Comparison of ENCODE assay signal across 33 cellular contexts in genomic region chr4:170157670-170158069, GRCh38.
"Had no signal": no experiment of that assay in that cellular context is flagged by ENCODE, and none has a peak within 500 bp of the region (broad histone marks: within the 10 kb centered on the region; RNA-seq: fewer than 3 reads in every experiment).

No MANE protein-coding gene starts in this region.

- H3K4me1 ChIP-seq: adrenal gland, body of pancreas, breast epithelium had no signal

- ATAC-seq: activated CD8-positive, alpha-beta T cell treated with anti-CD3 and anti-CD28 coated beads for 36 hours; activated naive CD4-positive, alpha-beta T cell treated with anti-CD3 and anti-CD28 coated beads, Interleukin-2, amount 50 U/mL, for 72 hours; activated T-cell treated with anti-CD3 and anti-CD28 coated beads, Interleukin-2, amount 50 U/mL, for 4 hours; activated T-cell treated with anti-CD3 and anti-CD28 coated beads, Interleukin-2, amount 50 U/mL, for 72 hours; activated T-helper 17 cell treated with anti-CD3 and anti-CD28 coated beads, Interleukin-2, amount 50 U/mL, for 72 hours; body of pancreas had no signal

- DNase-seq: activated B cell treated with CpG ODN at 0.5 μM for 24 hours; activated CD4-positive, alpha-beta memory T cell treated with anti-CD3 and anti-CD28 coated beads for 36 hours; activated CD4-positive, alpha-beta T cell treated with anti-CD3 and anti-CD28 coated beads for 4 hours; activated CD4-positive, alpha-beta T cell treated with anti-CD3 and anti-CD28 coated beads, Interleukin-2, amount 10 ng/mL, durations not matched to agents 24 days and 14 days; activated CD4-positive, alpha-beta T cell treated with anti-CD3 and anti-CD28 coated beads, Interleukin-2, amount 50 U/mL, for 1 hour; activated CD4-positive, alpha-beta T cell treated with anti-CD3 and anti-CD28 coated beads, Interleukin-2, amount 50 U/mL, for 4 hours; activated CD4-positive, CD25-positive, alpha-beta regulatory T cell treated with anti-CD3 and anti-CD28 coated beads, Interleukin-2, amount 50 U/mL, for 72 hours; activated CD8-positive, alpha-beta memory T cell treated with anti-CD3 and anti-CD28 coated beads, Interleukin-2, amount 50 U/mL, for 4 hours; activated CD8-positive, alpha-beta T cell treated with anti-CD3 and anti-CD28 coated beads for 36 hours; activated effector memory CD4-positive, alpha-beta T cell treated with anti-CD3 and anti-CD28 coated beads, Interleukin-2, amount 50 U/mL, for 16 hours; activated gamma-delta T cell treated with Interleukin-2 at 50 U/mL for 16 hours; activated naive CD4-positive, alpha-beta T cell; activated naive CD4-positive, alpha-beta T cell treated with anti-CD3 and anti-CD28 coated beads for 36 hours; activated naive CD4-positive, alpha-beta T cell treated with anti-CD3 and anti-CD28 coated beads, Interleukin-2, amount 50 U/mL, for 16 hours; activated naive CD8-positive, alpha-beta T cell treated with anti-CD3 and anti-CD28 coated beads for 36 hours; activated T-cell treated with anti-CD3 and anti-CD28 coated beads for 4 hours; activated T-cell treated with anti-CD3 and anti-CD28 coated beads, Interleukin-2, amount 50 U/mL, for 1 hour; activated T-cell treated with anti-CD3 and anti-CD28 coated beads, Interleukin-2, amount 50 U/mL, for 4 hours; activated T-cell treated with anti-CD3 and anti-CD28 coated beads, Interleukin-2, amount 50 U/mL, for 72 hours; adrenal gland; amniotic stem cell; aorta; body of pancreas; brain microvascular endothelial cell; central memory CD4-positive, alpha-beta T cell; T-helper 2 cell; T-helper 9 cell had no signal

- H3K27me3 ChIP-seq: adrenal gland, body of pancreas, brain microvascular endothelial cell, breast epithelium had no signal

- H3K27ac ChIP-seq: adrenal gland, body of pancreas, brain microvascular endothelial cell, breast epithelium, VCaP had no signal

- H3K36me3 ChIP-seq: adrenal gland, brain microvascular endothelial cell, breast epithelium had no signal

- FAIRE-seq: astrocyte, TTC549 had no signal

- H3K4me3 ChIP-seq: adrenal gland, body of pancreas, breast epithelium had no signal

- H3K9me3 ChIP-seq: adrenal gland, breast epithelium had no signal
